Comparison of ENCODE assay signal across 8 cellular contexts in genomic region chr10:47384148-47384921, GRCh38. TPM values are rescaled to one million over a fixed set of nuclear protein-coding genes. Genes with fewer than 3 reads are reported as not detected.
DNase-seq lines count a peak whose midpoint lies in the region; ATAC-seq and TF ChIP-seq lines count a peak whose summit lies in the region.

TSS of gene ZNF488 (minus strand) at chr10:47384293. CDS start at chr10:47368829, 15,464 bp downstream.

- peak within 1 kb of the TSS; percentile 92 for H3K4me3 Mint-ChIP-seq in neural progenitor cell
- peak within 1 kb of the TSS; percentile 80 to 88 for H3K4me3 Mint-ChIP-seq in stimulated activated naive CD8-positive, alpha-beta T cell treated with anti-CD3 and anti-CD28 coated beads, Interleukin-15, amount 100 ng/mL, for 72 hours

- no peaks in the 10 kb centered on the region for H3K36me3 Mint-ChIP-seq in neural progenitor cell

- H4K20me1 ChIP-seq in KMS-11 (ENCODE audit: insufficient read depth): no peaks in the 10 kb centered on the region
- H4K20me1 ChIP-seq in neural progenitor cell (ENCODE audit: low read depth): no peaks in the 10 kb centered on the region

- H3K27me3 Mint-ChIP-seq in neural progenitor cell (ENCODE audit: insufficient read depth, low read depth): peaks cover 13% of the 10 kb centered on the region
- H3K27me3 Mint-ChIP-seq in stimulated activated naive CD8-positive, alpha-beta T cell treated with anti-CD3 and anti-CD28 coated beads, Interleukin-15, amount 100 ng/mL, for 72 hours: peaks cover 75% of the 10 kb centered on the region

- H3K4me1 Mint-ChIP-seq in neural progenitor cell: peaks cover 17% of the 10 kb centered on the region
- H3K4me1 Mint-ChIP-seq in stimulated activated naive CD8-positive, alpha-beta T cell treated with anti-CD3 and anti-CD28 coated beads, Interleukin-15, amount 100 ng/mL, for 72 hours: peaks cover 23% of the 10 kb centered on the region

- peak within 1 kb of the TSS; percentile 87 for H3K27ac Mint-ChIP-seq in neural progenitor cell
- peak within 1 kb of the TSS; percentile 0 to 70 for H3K27ac Mint-ChIP-seq in stimulated activated naive CD8-positive, alpha-beta T cell treated with anti-CD3 and anti-CD28 coated beads, Interleukin-15, amount 100 ng/mL, for 72 hours

- H3F3A ChIP-seq in neural progenitor cell (ENCODE audit: low read depth): peaks cover 12% of the 10 kb centered on the region

- peak; percentile 88 for ATAC-seq in GM21825 (IDR thresholded peaks at IDR 0.05; ENCODE audit: unreplicated experiment)
- peak; percentile 95 for ATAC-seq in foreskin keratinocyte
- peak; percentile 92 for ATAC-seq in stimulated activated naive CD8-positive, alpha-beta T cell treated with anti-CD3 and anti-CD28 coated beads, Interleukin-15, amount 100 ng/mL, for 72 hours

- H3K27me3 ChIP-seq in KMS-11 (ENCODE audit: insufficient read depth, low read depth): 0 out of 2 replicates have a peak, but pooled peaks cover 2% of the 10 kb centered on the region
- no peaks in the 10 kb centered on the region for H3K27me3 ChIP-seq in foreskin keratinocyte
- H3K27me3 ChIP-seq in neural progenitor cell: peaks cover 45% of the 10 kb centered on the region

- H3K4me1 ChIP-seq in KMS-11 (ENCODE audit: low read depth, poor library complexity, severe bottlenecking) (peaks cover 4% of the 10 kb centered on the region), foreskin keratinocyte (peaks cover 5% of the 10 kb centered on the region), neural progenitor cell (peaks cover 4% of the 10 kb centered on the region)

- peak within 1 kb of the TSS; percentile 90 for H3K4me2 ChIP-seq in KMS-11
- H3K4me2 ChIP-seq in neural progenitor cell: peak within 1 kb of the TSS; percentile 74

- peak; percentile 96 for DNase-seq in DMS53 (lab: John Stamatoyannopoulos, UW)
- DNase-seq in SIG-M5 (lab: John Stamatoyannopoulos, UW): peak; percentile 2
- DNase-seq in activated gamma-delta T cell treated with anti-CD3 and anti-CD28 coated beads, Interleukin-2, amount 50 U/mL, for 16 hours (ENCODE audit: low read depth): peak; percentile 40
- DNase-seq in foreskin keratinocyte: peak; percentile 42 to 71
- peak; percentile 79 for DNase-seq in neural progenitor cell (ENCODE audit: low spot score)
- DNase-seq in stimulated activated naive CD8-positive, alpha-beta T cell treated with anti-CD3 and anti-CD28 coated beads, Interleukin-15, amount 100 ng/mL, for 72 hours: peak; percentile 69 to 72

- H3K9ac ChIP-seq in KMS-11 (no peak within 1 kb of the TSS), neural progenitor cell (no peak within 1 kb of the TSS)

- H3K36me3 ChIP-seq in KMS-11 (ENCODE audit: insufficient read depth) (no peaks in the 10 kb centered on the region), neural progenitor cell (no peaks in the 10 kb centered on the region)

- H3K79me2 ChIP-seq in KMS-11 (ENCODE audit: insufficient read depth, low read depth) (no peaks in the 10 kb centered on the region), neural progenitor cell (ENCODE audit: low read depth) (no peaks in the 10 kb centered on the region)

- H2AFZ ChIP-seq in KMS-11 (ENCODE audit: low read depth): peak within 1 kb of the TSS; percentile 93
- H2AFZ ChIP-seq in neural progenitor cell (replicated peaks): peak within 1 kb of the TSS; percentile 76

- H3K4me3 ChIP-seq in KMS-11 (IDR thresholded peaks at IDR 0.05; ENCODE audit: insufficient read depth, low read depth, low read length) (no peak within 1 kb of the TSS), neural progenitor cell (peak within 1 kb of the TSS; percentile 68)

- TF ChIP-seq CTCF in KMS-11 (conservative IDR thresholded peaks at IDR 0.05; ENCODE audit: low read depth, low read length) (no peak), foreskin keratinocyte (conservative IDR thresholded peaks at IDR 0.05) (no peak), neural progenitor cell (IDR thresholded peaks at IDR 0.05) (no peak)

- H3K9me3 Mint-ChIP-seq in neural progenitor cell: peaks cover 8% of the 10 kb centered on the region
- peaks cover 7 to 27% of the 10 kb centered on the region in 2 donors for H3K9me3 Mint-ChIP-seq in stimulated activated naive CD8-positive, alpha-beta T cell treated with anti-CD3 and anti-CD28 coated beads, Interleukin-15, amount 100 ng/mL, for 72 hours

- no peak within 1 kb of the TSS for H3K27ac ChIP-seq in KMS-11
- H3K27ac ChIP-seq in foreskin keratinocyte: no peak within 1 kb of the TSS
- H3K27ac ChIP-seq in neural progenitor cell: no peak within 1 kb of the TSS

- H3K9me3 ChIP-seq in neural progenitor cell (ENCODE audit: low read depth): no peaks in the 10 kb centered on the region

RNA-seq across cellular contexts. Expression of gene ZNF488, which starts in this region (rescaled TPM):
- total RNA-seq in foreskin keratinocyte (1.6 and 1.9 TPM in 2 replicates), neural progenitor cell (ENCODE audit: low replicate concordance) (not detected in 2 replicates)
- polyA plus RNA-seq in foreskin keratinocyte: 1.2 and 1.5 TPM in 2 replicates

Comparison
In these comparisons a context has a peak if more than half of its experiments do, and no peak if none do; other contexts are left out.
1. Peak in DNase-seq, H3K4me3 ChIP-seq and H3K4me2 ChIP-seq in neural progenitor cell; RNA of the gene not detected or under 1 TPM.
2. DNase-seq: peak in every context shown above with its lines; median percentile 96 in DMS53; 79 in neural progenitor cell; 70 in stimulated activated naive CD8-positive, alpha-beta T cell treated with anti-CD3 and anti-CD28 coated beads, Interleukin-15, amount 100 ng/mL, for 72 hours; 56 in foreskin keratinocyte; 40 in activated gamma-delta T cell treated with anti-CD3 and anti-CD28 coated beads, Interleukin-2, amount 50 U/mL, for 16 hours; 2 in SIG-M5.